ENCODE assay signal across 22 cellular contexts in the genomic region with DNA sequence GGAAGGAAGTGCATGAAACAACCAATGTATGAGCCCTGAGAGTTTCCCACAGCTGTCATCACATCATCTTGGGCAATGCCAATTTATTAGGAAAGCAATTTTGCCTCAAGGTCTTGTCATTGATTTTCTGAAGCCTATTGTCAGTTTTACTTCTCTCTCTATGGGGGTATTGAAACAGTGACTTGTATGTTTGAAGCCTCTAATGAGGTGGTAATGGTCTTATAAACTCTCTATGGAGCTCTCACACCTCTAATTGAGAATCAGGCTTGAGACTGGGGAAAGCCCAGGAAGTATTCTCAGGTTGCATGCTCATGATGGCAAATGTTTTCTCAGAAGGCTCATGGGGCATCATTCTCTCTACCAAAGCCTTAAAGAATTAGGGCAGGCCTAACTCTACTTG.
DNase-seq lines count a peak whose midpoint lies in the region; ATAC-seq, FAIRE-seq and TF ChIP-seq lines count a peak whose summit lies in the region.
"Had no signal": no experiment of that assay in that cellular context is flagged by ENCODE, and none has a peak within 500 bp of the region (broad histone marks: within the 10 kb centered on the region; RNA-seq: fewer than 3 reads in every experiment).

No MANE protein-coding gene starts in this region.

- H3K27ac Mint-ChIP-seq in activated T-helper 17 cell treated with anti-CD3 and anti-CD28 coated beads, Interleukin-2, amount 50 U/mL, for 72 hours = no peak overlapping the region
- H3K27ac Mint-ChIP-seq in activated CD8-positive, alpha-beta memory T cell treated with anti-CD3 and anti-CD28 coated beads, Interleukin-2, amount 10 ng/mL, durations not matched to agents 7 days and 5 days = no peak overlapping the region
- no peak overlapping the region for H3K27ac Mint-ChIP-seq in activated T-helper 1 cell treated with anti-CD3 and anti-CD28 coated beads, Interleukin-12 subunit alpha, Interleukin-12 subunit beta, Interleukin-2, Interleukin-4 antibody, amounts not matched to agents 30 ng/mL and 10 ng/mL and 1 ng/mL, durations not matched to agents 14 hours and 24 hours and 36 hours
- H3K27ac Mint-ChIP-seq: CD4-positive, CD25-positive, alpha-beta regulatory T cell had no signal

- peaks cover 4% of the 10 kb centered on the region for H3K9me3 Mint-ChIP-seq in activated T-helper 17 cell treated with anti-CD3 and anti-CD28 coated beads, Interleukin-2, amount 50 U/mL, for 72 hours
- H3K9me3 Mint-ChIP-seq in activated CD8-positive, alpha-beta memory T cell treated with anti-CD3 and anti-CD28 coated beads, Interleukin-2, amount 10 ng/mL, durations not matched to agents 7 days and 5 days (ENCODE audit: low read depth) = peaks cover 9% of the 10 kb centered on the region
- peaks cover 14% of the 10 kb centered on the region for H3K9me3 Mint-ChIP-seq in activated T-helper 1 cell treated with anti-CD3 and anti-CD28 coated beads, Interleukin-12 subunit alpha, Interleukin-12 subunit beta, Interleukin-2, Interleukin-4 antibody, amounts not matched to agents 30 ng/mL and 10 ng/mL and 1 ng/mL, durations not matched to agents 14 hours and 24 hours and 36 hours

- H3K36me3 Mint-ChIP-seq in activated T-helper 17 cell treated with anti-CD3 and anti-CD28 coated beads, Interleukin-2, amount 50 U/mL, for 72 hours (ENCODE audit: low read depth) = no peaks in the 10 kb centered on the region
- peaks cover 15% of the 10 kb centered on the region for H3K36me3 Mint-ChIP-seq in activated CD8-positive, alpha-beta memory T cell treated with anti-CD3 and anti-CD28 coated beads, Interleukin-2, amount 10 ng/mL, durations not matched to agents 7 days and 5 days
- peaks cover 2% of the 10 kb centered on the region for H3K36me3 Mint-ChIP-seq in activated T-helper 1 cell treated with anti-CD3 and anti-CD28 coated beads, Interleukin-12 subunit alpha, Interleukin-12 subunit beta, Interleukin-2, Interleukin-4 antibody, amounts not matched to agents 30 ng/mL and 10 ng/mL and 1 ng/mL, durations not matched to agents 14 hours and 24 hours and 36 hours (ENCODE audit: low read depth)
- H3K36me3 Mint-ChIP-seq: CD4-positive, CD25-positive, alpha-beta regulatory T cell had no signal

- intact Hi-C loops in GM12878 (cut with micrococcal nuclease; ENCODE audit: unreplicated experiment) (loop anchor here (10.0 kb wide), 2 partner anchors 319 to 519 kb away; partner anchors contain the start of gene PPP3CA), colonic mucosa (cut with DNase I) (no loop called here)
- intact Hi-C loops in activated T-helper 1 cell treated with anti-CD3 and anti-CD28 coated beads, Interleukin-12 subunit alpha, Interleukin-12 subunit beta, Interleukin-2, Interleukin-4 antibody, amounts not matched to agents 30 ng/mL and 10 ng/mL and 1 ng/mL, durations not matched to agents 14 hours and 24 hours and 36 hours (cut with micrococcal nuclease) = no loop called here

- H3K27ac ChIP-seq in HL-60 (replicated peaks) = peak overlapping the region; percentile 30
- H3K27ac ChIP-seq in GM12878 (ENCODE audit: control insufficient read depth, insufficient read depth) = no peak overlapping the region; the same call in 1 of the 2 replicates
- no peak overlapping the region for H3K27ac ChIP-seq in mesendoderm (ENCODE audit: low read depth, low read length)
- no peak overlapping the region for H3K27ac ChIP-seq in colonic mucosa
- H3K27ac ChIP-seq: BLaER1 had no signal

- peak; percentile 50 for ATAC-seq in GM12878
- no peak for ATAC-seq in activated T-helper 17 cell treated with anti-CD3 and anti-CD28 coated beads, Interleukin-2, amount 50 U/mL, for 72 hours (replicated peaks)
- no peak for ATAC-seq in activated CD8-positive, alpha-beta memory T cell treated with anti-CD3 and anti-CD28 coated beads, Interleukin-2, amount 10 ng/mL, durations not matched to agents 7 days and 5 days
- ATAC-seq: HCT116, K562 had no signal

- H3K23ac ChIP-seq in mesendoderm (ENCODE audit: low read length) = no peak overlapping the region

- CTCF ChIA-PET in GM12878 (lab: Yijun Ruan, JAX) = interaction anchor here (0.7 to 2.2 kb wide), 4 partner anchors 16 to 735 kb away, joined by 3 to 8 read pairs (median 3); no protein-coding TSS in a partner anchor
- CTCF ChIA-PET in activated CD8-positive, alpha-beta memory T cell treated with anti-CD3 and anti-CD28 coated beads, Interleukin-2, amount 10 ng/mL, durations not matched to agents 7 days and 5 days (lab: Charles Lee) = interaction anchor here (1.0 kb wide), 1 partner anchor 22 kb away, joined by 3 read pairs; no protein-coding TSS in a partner anchor

- H3K9me3 ChIP-seq in GM12878 (replicated peaks; ENCODE audit: control insufficient read depth, insufficient read depth, low read length) = no peaks in the 10 kb centered on the region; the same call in 1 of the 3 replicates
- no peaks in the 10 kb centered on the region for H3K9me3 ChIP-seq in colonic mucosa

- H3K36me3 ChIP-seq in GM12878 (ENCODE audit: control insufficient read depth in 2 of 2, insufficient read depth in 2 of 2, low read length in 1 of 2) = no peaks in the 10 kb centered on the region
- no peaks in the 10 kb centered on the region for H3K36me3 ChIP-seq in mesendoderm (ENCODE audit: control insufficient read depth, insufficient read depth, low read length)
- no peaks in the 10 kb centered on the region for H3K36me3 ChIP-seq in colonic mucosa
- H3K36me3 ChIP-seq: BLaER1 had no signal

- TF ChIP-seq POLR2A in GM12878 (IDR thresholded peaks at IDR 0.05; ENCODE audit: low read depth, low read length) = no peak

- TF ChIP-seq CTCF in HL-60 (IDR thresholded peaks at IDR 0.05; ENCODE audit: insufficient read depth, low read length) (no peak), GM12878 (IDR thresholded peaks at IDR 0.05 in 2 of 3, conservative IDR thresholded peaks at IDR 0.05 in 1 of 3; ENCODE audit: control insufficient read depth in 2 of 3, extremely low read depth in 1 of 3, insufficient read depth in 1 of 3, low read depth in 3 of 3, low read length in 3 of 3) (no peak), colonic mucosa (IDR thresholded peaks at IDR 0.05) (no peak)

- no peak overlapping the region for H3K4me3 Mint-ChIP-seq in activated T-helper 17 cell treated with anti-CD3 and anti-CD28 coated beads, Interleukin-2, amount 50 U/mL, for 72 hours
- H3K4me3 Mint-ChIP-seq in activated CD8-positive, alpha-beta memory T cell treated with anti-CD3 and anti-CD28 coated beads, Interleukin-2, amount 10 ng/mL, durations not matched to agents 7 days and 5 days = no peak overlapping the region
- no peak overlapping the region for H3K4me3 Mint-ChIP-seq in activated T-helper 1 cell treated with anti-CD3 and anti-CD28 coated beads, Interleukin-12 subunit alpha, Interleukin-12 subunit beta, Interleukin-2, Interleukin-4 antibody, amounts not matched to agents 30 ng/mL and 10 ng/mL and 1 ng/mL, durations not matched to agents 14 hours and 24 hours and 36 hours
- H3K4me3 Mint-ChIP-seq: CD4-positive, CD25-positive, alpha-beta regulatory T cell had no signal

- H3K4ac ChIP-seq in mesendoderm (ENCODE audit: low read depth, low read length) = no peak overlapping the region

- H4K5ac ChIP-seq in mesendoderm (ENCODE audit: low read length) = no peak overlapping the region

- no peak overlapping the region for H2AK5ac ChIP-seq in mesendoderm (ENCODE audit: low read length)

- H3K4me1 ChIP-seq in GM12878 (ENCODE audit: control insufficient read depth, insufficient read depth, low read length) = peaks cover 18% of the 10 kb centered on the region
- H3K4me1 ChIP-seq in mesendoderm (ENCODE audit: control insufficient read depth, low read depth, low read length) = no peaks in the 10 kb centered on the region
- H3K4me1 ChIP-seq in colonic mucosa = no peaks in the 10 kb centered on the region
- H3K4me1 ChIP-seq: BLaER1 had no signal

- H3K27me3 ChIP-seq in HL-60 (ENCODE audit: insufficient read depth, poor library complexity, severe bottlenecking) = no peaks in the 10 kb centered on the region
- no peaks in the 10 kb centered on the region for H3K27me3 ChIP-seq in GM12878 (replicated peaks in 1 of 2; ENCODE audit: control insufficient read depth in 2 of 2, insufficient read depth in 2 of 2, low read length in 1 of 2)
- no peaks in the 10 kb centered on the region for H3K27me3 ChIP-seq in mesendoderm (ENCODE audit: insufficient read depth, low read length, poor library complexity)
- H3K27me3 ChIP-seq in colonic mucosa = no peaks in the 10 kb centered on the region
- H3K27me3 ChIP-seq: BLaER1 had no signal

- H3K79me1 ChIP-seq in mesendoderm (ENCODE audit: low read length) = no peaks in the 10 kb centered on the region

- H2BK5ac ChIP-seq in mesendoderm (ENCODE audit: low read length) = no peak overlapping the region

- no peak overlapping the region for H3K4me3 ChIP-seq in HL-60 (replicated peaks; ENCODE audit: insufficient read depth, low read length)
- no peak overlapping the region for H3K4me3 ChIP-seq in GM12878
- H3K4me3 ChIP-seq in mesendoderm (ENCODE audit: low read length) = no peak overlapping the region
- no peak overlapping the region for H3K4me3 ChIP-seq in colonic mucosa
- H3K4me3 ChIP-seq: BLaER1, K562 had no signal

- RAD21 ChIA-PET in GM12878 (lab: Charles Lee; ENCODE audit: unreplicated experiment) = interaction anchor here (1.1 to 1.7 kb wide), 4 partner anchors 12 to 278 kb away, joined by 3 to 7 read pairs (median 3); no protein-coding TSS in a partner anchor

- peak; percentile 2 to 10 for DNase-seq in AML-193 (lab: John Stamatoyannopoulos, UW)
- peak in 1 of 2 experiments; percentile 42 for DNase-seq in HL-60 (ENCODE audit: low read depth in 1 of 2, low spot score in 1 of 2)
- peak; percentile 53 for DNase-seq in GM12878 (ENCODE audit: low read depth, low spot score)
- peak; percentile 73 for DNase-seq in mesendoderm
- DNase-seq in activated CD8-positive, alpha-beta memory T cell treated with anti-CD3 and anti-CD28 coated beads, Interleukin-2, amount 10 ng/mL, durations not matched to agents 7 days and 5 days = no peak
- DNase-seq in colonic mucosa = no peak
- no peak for DNase-seq in activated T-helper 1 cell treated with anti-CD3 and anti-CD28 coated beads, Interleukin-12 subunit alpha, Interleukin-12 subunit beta, Interleukin-2, Interleukin-4 antibody, amounts not matched to agents 30 ng/mL and 10 ng/mL and 1 ng/mL, durations not matched to agents 14 hours and 24 hours and 36 hours (ENCODE audit: low spot score)
- DNase-seq: 8988T; CD4-positive, CD25-positive, alpha-beta regulatory T cell; DMS153; DND-41; NCI-H1092 treated with DMSO at 0.1 percent for 48 hours; NCI-H1436; NCI-H2029; NCI-H2227 treated with DMSO at 0.1 percent for 48 hours; RPMI8226; SHP77 had no signal

- no peak overlapping the region for H2BK15ac ChIP-seq in mesendoderm (replicated peaks; ENCODE audit: low read depth)

- no peak for TF ChIP-seq RAD21 in GM12878 (IDR thresholded peaks at IDR 0.05; ENCODE audit: insufficient read depth, low read depth, low read length)

- H3K4me1 Mint-ChIP-seq in activated T-helper 17 cell treated with anti-CD3 and anti-CD28 coated beads, Interleukin-2, amount 50 U/mL, for 72 hours = peaks cover 4% of the 10 kb centered on the region
- peaks cover 28% of the 10 kb centered on the region for H3K4me1 Mint-ChIP-seq in activated CD8-positive, alpha-beta memory T cell treated with anti-CD3 and anti-CD28 coated beads, Interleukin-2, amount 10 ng/mL, durations not matched to agents 7 days and 5 days
- H3K4me1 Mint-ChIP-seq in activated T-helper 1 cell treated with anti-CD3 and anti-CD28 coated beads, Interleukin-12 subunit alpha, Interleukin-12 subunit beta, Interleukin-2, Interleukin-4 antibody, amounts not matched to agents 30 ng/mL and 10 ng/mL and 1 ng/mL, durations not matched to agents 14 hours and 24 hours and 36 hours (ENCODE audit: low read depth) = peaks cover 32% of the 10 kb centered on the region

- H3K9ac ChIP-seq in GM12878 (ENCODE audit: control insufficient read depth, insufficient read depth, low read length) = no peak overlapping the region
- H3K9ac ChIP-seq in mesendoderm (ENCODE audit: low read length) = no peak overlapping the region
- no peak overlapping the region for H3K9ac ChIP-seq in colonic mucosa (ENCODE audit: low read depth in 2 of 2, low read length in 2 of 2)
- H3K9ac ChIP-seq: BLaER1 had no signal

- POLR2A ChIA-PET in GM12878 (lab: Charles Lee) = no interaction called here

- H4K20me1 ChIP-seq in GM12878 (ENCODE audit: control insufficient read depth, insufficient read depth) = no peaks in the 10 kb centered on the region
- H4K20me1 ChIP-seq: BLaER1 had no signal

- BruUV-seq in GM12878 (replicated peaks; lab: Mats Ljungman, UMichigan) = no TSS peak

- FAIRE-seq in GM12878 (lab: Jason Lieb, UNC) = no peak
- FAIRE-seq: GM19239, K562 had no signal

- H3K27me3 Mint-ChIP-seq in activated T-helper 17 cell treated with anti-CD3 and anti-CD28 coated beads, Interleukin-2, amount 50 U/mL, for 72 hours = no peaks in the 10 kb centered on the region
- no peaks in the 10 kb centered on the region for H3K27me3 Mint-ChIP-seq in activated CD8-positive, alpha-beta memory T cell treated with anti-CD3 and anti-CD28 coated beads, Interleukin-2, amount 10 ng/mL, durations not matched to agents 7 days and 5 days
- no peaks in the 10 kb centered on the region for H3K27me3 Mint-ChIP-seq in activated T-helper 1 cell treated with anti-CD3 and anti-CD28 coated beads, Interleukin-12 subunit alpha, Interleukin-12 subunit beta, Interleukin-2, Interleukin-4 antibody, amounts not matched to agents 30 ng/mL and 10 ng/mL and 1 ng/mL, durations not matched to agents 14 hours and 24 hours and 36 hours (ENCODE audit: insufficient read depth)
- H3K27me3 Mint-ChIP-seq: CD4-positive, CD25-positive, alpha-beta regulatory T cell had no signal

- in situ Hi-C loops in GM12878 (cut with MboI) = loop anchor here (10.0 kb wide), 1 partner anchor 189 kb away; no protein-coding TSS in a partner anchor

- peak; percentile 12 to 27; a peak in 2 of 4 replicates for TF ChIP-seq EP300 in GM12878 (IDR thresholded peaks at IDR 0.05; ENCODE audit: borderline replicate concordance in 1 of 2, control insufficient read depth in 1 of 2, low read depth in 2 of 2, low read length in 2 of 2)

- no peak overlapping the region for H2BK120ac ChIP-seq in mesendoderm (ENCODE audit: low read depth, low read length)

- H3K4me2 ChIP-seq in GM12878 (ENCODE audit: control insufficient read depth, insufficient read depth) (no peak overlapping the region), mesendoderm (ENCODE audit: low read length) (no peak overlapping the region)
- H3K4me2 ChIP-seq: BLaER1 had no signal

- H3K79me2 ChIP-seq in GM12878 (ENCODE audit: control insufficient read depth, insufficient read depth, low read length) (no peaks in the 10 kb centered on the region), mesendoderm (ENCODE audit: control insufficient read depth, insufficient read depth, low read length) (no peaks in the 10 kb centered on the region)

- SMC1A ChIA-PET in GM12878 (lab: Charles Lee; ENCODE audit: uncharacterized antibody, unreplicated experiment) = interaction anchor here (0.8 to 2.5 kb wide), 14 partner anchors 9 to 898 kb away, joined by 3 to 12 read pairs (median 4); no protein-coding TSS in a partner anchor

- H4K8ac ChIP-seq in mesendoderm (ENCODE audit: low read depth, low read length) = no peak overlapping the region

- H3K56ac ChIP-seq in mesendoderm (ENCODE audit: low read length) = no peak overlapping the region

- H3K18ac ChIP-seq in mesendoderm (ENCODE audit: low read length) = no peak overlapping the region

- peak overlapping the region; percentile 6; the same call in 1 of the 2 replicates for H2AFZ ChIP-seq in GM12878 (ENCODE audit: control insufficient read depth, low read depth, low read length)

Comparison
In these comparisons a context has a peak if more than half of its experiments do, and no peak if none do; other contexts are left out.
1. DNase-seq: peak in AML-193 (2 of 2), GM12878 (single experiment) and mesendoderm (single experiment); none in activated CD8-positive, alpha-beta memory T cell treated with anti-CD3 and anti-CD28 coated beads, Interleukin-2, amount 10 ng/mL, durations not matched to agents 7 days and 5 days (single experiment), colonic mucosa (single experiment) and activated T-helper 1 cell treated with anti-CD3 and anti-CD28 coated beads, Interleukin-12 subunit alpha, Interleukin-12 subunit beta, Interleukin-2, Interleukin-4 antibody, amounts not matched to agents 30 ng/mL and 10 ng/mL and 1 ng/mL, durations not matched to agents 14 hours and 24 hours and 36 hours (single experiment).